ENCODE assay signal across 1 cellular context in the genomic region with DNA sequence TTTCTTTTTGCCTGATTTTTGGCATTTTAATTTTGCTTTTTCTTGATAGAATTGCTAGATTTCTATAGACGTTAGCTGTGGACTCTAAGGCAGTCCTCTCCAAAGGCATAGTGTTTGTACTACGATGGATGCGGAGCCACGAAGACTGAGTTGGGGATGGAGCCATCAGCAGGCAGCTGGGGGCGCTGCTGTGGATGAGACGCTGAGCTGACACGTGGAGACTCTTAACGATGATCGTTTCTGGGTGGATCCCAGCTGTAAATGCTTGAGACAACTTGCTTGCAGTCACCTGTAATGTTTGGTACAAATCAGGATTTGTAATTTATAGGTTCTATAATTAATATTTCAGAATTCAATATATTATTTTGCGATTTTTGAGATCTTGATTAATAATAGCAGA.
TF ChIP-seq lines count a peak whose summit lies in the region.

No MANE protein-coding gene starts in this region.

TF ChIP-seq in K562, 482 proteins besides CTCF, POLR2A, EP300 and RAD21 (continued from another document and continues in another):
- TF ChIP-seq TBP (optimal IDR thresholded peaks at IDR 0.05; ENCODE audit: low read depth, low read length) (no peak), PHB2 (IDR thresholded peaks at IDR 0.05; ENCODE audit: low read depth) (no peak), NR2C1 (IDR thresholded peaks at IDR 0.05) (no peak), NR2C1 (tag; IDR thresholded peaks at IDR 0.05) (no peak), SMARCA5 (IDR thresholded peaks at IDR 0.05) (no peak), SMARCB1 (IDR thresholded peaks at IDR 0.05; ENCODE audit: insufficient read length, low read depth) (no peak), ZBTB17 (CRISPR knock-in tag; IDR thresholded peaks at IDR 0.05) (no peak), RFX5 (IDR thresholded peaks at IDR 0.05; ENCODE audit: low read depth, low read length) (no peak), BMI1 (IDR thresholded peaks at IDR 0.05; ENCODE audit: low read length) (no peak), KAT7 (CRISPR knock-in tag; IDR thresholded peaks at IDR 0.05; ENCODE audit: borderline replicate concordance) (no peak), MBD2 (IDR thresholded peaks at IDR 0.05; ENCODE audit: borderline replicate concordance, low read depth) (no peak), CXXC5 (CRISPR knock-in tag; IDR thresholded peaks at IDR 0.05) (peak; percentile 67), ATF7 (IDR thresholded peaks at IDR 0.05) (0 out of 2 replicates have a peak, but pooled peaks have one; percentile 18), TAL1 (IDR thresholded peaks at IDR 0.05) (no peak), ZNF717 (CRISPR knock-in tag; IDR thresholded peaks at IDR 0.05) (no peak), ZNF778 (CRISPR knock-in tag; IDR thresholded peaks at IDR 0.05) (no peak), ZC3H8 (IDR thresholded peaks at IDR 0.05) (no peak), FIP1L1 (IDR thresholded peaks at IDR 0.05; ENCODE audit: low read depth, low read length, poor library complexity, severe bottlenecking) (no peak), TAF7 (tag; IDR thresholded peaks at IDR 0.05) (no peak), SRF (CRISPR knock-in tag; IDR thresholded peaks at IDR 0.05) (no peak), CHCHD3 (CRISPR knock-in tag; IDR thresholded peaks at IDR 0.05) (no peak), DIDO1 (tag; IDR thresholded peaks at IDR 0.05; ENCODE audit: low read depth) (0 out of 2 replicates have a peak, but pooled peaks have one; percentile 33), ZBTB1 (CRISPR knock-in tag; IDR thresholded peaks at IDR 0.05; ENCODE audit: borderline replicate concordance, low read depth) (no peak), FOXA3 (CRISPR knock-in tag; conservative IDR thresholded peaks at IDR 0.05 in 1 of 2, IDR thresholded peaks at IDR 0.05 in 1 of 2) (no peak), CBFA2T2 (conservative IDR thresholded peaks at IDR 0.05) (no peak), RCOR1 (IDR thresholded peaks at IDR 0.05; ENCODE audit: borderline replicate concordance in 1 of 2, low read depth in 2 of 2, low read length in 2 of 2) (peak in 1 of 2 experiments; percentile 77; a peak in 2 of 4 replicates), SIN3B (IDR thresholded peaks at IDR 0.05; ENCODE audit: low read depth) (no peak), RBM14 (IDR thresholded peaks at IDR 0.05; ENCODE audit: borderline replicate concordance, insufficient read depth, low read depth, low read length) (no peak)
- TF ChIP-seq, protein P1, sequence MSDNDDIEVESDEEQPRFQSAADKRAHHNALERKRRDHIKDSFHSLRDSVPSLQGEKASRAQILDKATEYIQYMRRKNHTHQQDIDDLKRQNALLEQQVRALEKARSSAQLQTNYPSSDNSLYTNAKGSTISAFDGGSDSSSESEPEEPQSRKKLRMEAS (CRISPR knock-in tag; IDR thresholded peaks at IDR 0.05), result peak; percentile 91
- TF ChIP-seq, protein P2, sequence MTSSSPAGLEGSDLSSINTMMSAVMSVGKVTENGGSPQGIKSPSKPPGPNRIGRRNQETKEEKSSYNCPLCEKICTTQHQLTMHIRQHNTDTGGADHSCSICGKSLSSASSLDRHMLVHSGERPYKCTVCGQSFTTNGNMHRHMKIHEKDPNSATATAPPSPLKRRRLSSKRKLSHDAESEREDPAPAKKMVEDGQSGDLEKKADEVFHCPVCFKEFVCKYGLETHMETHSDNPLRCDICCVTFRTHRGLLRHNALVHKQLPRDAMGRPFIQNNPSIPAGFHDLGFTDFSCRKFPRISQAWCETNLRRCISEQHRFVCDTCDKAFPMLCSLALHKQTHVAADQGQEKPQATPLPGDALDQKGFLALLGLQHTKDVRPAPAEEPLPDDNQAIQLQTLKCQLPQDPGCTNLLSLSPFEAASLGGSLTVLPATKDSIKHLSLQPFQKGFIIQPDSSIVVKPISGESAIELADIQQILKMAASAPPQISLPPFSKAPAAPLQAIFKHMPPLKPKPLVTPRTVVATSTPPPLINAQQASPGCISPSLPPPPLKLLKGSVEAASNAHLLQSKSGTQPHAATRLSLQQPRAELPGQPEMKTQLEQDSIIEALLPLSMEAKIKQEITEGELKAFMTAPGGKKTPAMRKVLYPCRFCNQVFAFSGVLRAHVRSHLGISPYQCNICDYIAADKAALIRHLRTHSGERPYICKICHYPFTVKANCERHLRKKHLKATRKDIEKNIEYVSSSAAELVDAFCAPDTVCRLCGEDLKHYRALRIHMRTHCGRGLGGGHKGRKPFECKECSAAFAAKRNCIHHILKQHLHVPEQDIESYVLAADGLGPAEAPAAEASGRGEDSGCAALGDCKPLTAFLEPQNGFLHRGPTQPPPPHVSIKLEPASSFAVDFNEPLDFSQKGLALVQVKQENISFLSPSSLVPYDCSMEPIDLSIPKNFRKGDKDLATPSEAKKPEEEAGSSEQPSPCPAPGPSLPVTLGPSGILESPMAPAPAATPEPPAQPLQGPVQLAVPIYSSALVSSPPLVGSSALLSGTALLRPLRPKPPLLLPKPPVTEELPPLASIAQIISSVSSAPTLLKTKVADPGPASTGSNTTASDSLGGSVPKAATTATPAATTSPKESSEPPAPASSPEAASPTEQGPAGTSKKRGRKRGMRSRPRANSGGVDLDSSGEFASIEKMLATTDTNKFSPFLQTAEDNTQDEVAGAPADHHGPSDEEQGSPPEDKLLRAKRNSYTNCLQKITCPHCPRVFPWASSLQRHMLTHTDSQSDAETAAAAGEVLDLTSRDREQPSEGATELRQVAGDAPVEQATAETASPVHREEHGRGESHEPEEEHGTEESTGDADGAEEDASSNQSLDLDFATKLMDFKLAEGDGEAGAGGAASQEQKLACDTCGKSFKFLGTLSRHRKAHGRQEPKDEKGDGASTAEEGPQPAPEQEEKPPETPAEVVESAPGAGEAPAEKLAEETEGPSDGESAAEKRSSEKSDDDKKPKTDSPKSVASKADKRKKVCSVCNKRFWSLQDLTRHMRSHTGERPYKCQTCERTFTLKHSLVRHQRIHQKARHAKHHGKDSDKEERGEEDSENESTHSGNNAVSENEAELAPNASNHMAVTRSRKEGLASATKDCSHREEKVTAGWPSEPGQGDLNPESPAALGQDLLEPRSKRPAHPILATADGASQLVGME (CRISPR knock-in tag; IDR thresholded peaks at IDR 0.05), result no peak
- TF ChIP-seq, protein P3, sequence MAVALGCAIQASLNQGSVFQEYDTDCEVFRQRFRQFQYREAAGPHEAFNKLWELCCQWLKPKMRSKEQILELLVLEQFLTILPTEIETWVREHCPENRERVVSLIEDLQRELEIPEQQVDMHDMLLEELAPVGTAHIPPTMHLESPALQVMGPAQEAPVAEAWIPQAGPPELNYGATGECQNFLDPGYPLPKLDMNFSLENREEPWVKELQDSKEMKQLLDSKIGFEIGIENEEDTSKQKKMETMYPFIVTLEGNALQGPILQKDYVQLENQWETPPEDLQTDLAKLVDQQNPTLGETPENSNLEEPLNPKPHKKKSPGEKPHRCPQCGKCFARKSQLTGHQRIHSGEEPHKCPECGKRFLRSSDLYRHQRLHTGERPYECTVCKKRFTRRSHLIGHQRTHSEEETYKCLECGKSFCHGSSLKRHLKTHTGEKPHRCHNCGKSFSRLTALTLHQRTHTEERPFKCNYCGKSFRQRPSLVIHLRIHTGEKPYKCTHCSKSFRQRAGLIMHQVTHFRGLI (CRISPR knock-in tag; IDR thresholded peaks at IDR 0.05), result no peak
- TF ChIP-seq, protein P4, sequence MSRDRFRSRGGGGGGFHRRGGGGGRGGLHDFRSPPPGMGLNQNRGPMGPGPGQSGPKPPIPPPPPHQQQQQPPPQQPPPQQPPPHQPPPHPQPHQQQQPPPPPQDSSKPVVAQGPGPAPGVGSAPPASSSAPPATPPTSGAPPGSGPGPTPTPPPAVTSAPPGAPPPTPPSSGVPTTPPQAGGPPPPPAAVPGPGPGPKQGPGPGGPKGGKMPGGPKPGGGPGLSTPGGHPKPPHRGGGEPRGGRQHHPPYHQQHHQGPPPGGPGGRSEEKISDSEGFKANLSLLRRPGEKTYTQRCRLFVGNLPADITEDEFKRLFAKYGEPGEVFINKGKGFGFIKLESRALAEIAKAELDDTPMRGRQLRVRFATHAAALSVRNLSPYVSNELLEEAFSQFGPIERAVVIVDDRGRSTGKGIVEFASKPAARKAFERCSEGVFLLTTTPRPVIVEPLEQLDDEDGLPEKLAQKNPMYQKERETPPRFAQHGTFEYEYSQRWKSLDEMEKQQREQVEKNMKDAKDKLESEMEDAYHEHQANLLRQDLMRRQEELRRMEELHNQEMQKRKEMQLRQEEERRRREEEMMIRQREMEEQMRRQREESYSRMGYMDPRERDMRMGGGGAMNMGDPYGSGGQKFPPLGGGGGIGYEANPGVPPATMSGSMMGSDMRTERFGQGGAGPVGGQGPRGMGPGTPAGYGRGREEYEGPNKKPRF (IDR thresholded peaks at IDR 0.05; ENCODE audit: low read depth, low read length), result no peak
- TF ChIP-seq, protein P5, sequence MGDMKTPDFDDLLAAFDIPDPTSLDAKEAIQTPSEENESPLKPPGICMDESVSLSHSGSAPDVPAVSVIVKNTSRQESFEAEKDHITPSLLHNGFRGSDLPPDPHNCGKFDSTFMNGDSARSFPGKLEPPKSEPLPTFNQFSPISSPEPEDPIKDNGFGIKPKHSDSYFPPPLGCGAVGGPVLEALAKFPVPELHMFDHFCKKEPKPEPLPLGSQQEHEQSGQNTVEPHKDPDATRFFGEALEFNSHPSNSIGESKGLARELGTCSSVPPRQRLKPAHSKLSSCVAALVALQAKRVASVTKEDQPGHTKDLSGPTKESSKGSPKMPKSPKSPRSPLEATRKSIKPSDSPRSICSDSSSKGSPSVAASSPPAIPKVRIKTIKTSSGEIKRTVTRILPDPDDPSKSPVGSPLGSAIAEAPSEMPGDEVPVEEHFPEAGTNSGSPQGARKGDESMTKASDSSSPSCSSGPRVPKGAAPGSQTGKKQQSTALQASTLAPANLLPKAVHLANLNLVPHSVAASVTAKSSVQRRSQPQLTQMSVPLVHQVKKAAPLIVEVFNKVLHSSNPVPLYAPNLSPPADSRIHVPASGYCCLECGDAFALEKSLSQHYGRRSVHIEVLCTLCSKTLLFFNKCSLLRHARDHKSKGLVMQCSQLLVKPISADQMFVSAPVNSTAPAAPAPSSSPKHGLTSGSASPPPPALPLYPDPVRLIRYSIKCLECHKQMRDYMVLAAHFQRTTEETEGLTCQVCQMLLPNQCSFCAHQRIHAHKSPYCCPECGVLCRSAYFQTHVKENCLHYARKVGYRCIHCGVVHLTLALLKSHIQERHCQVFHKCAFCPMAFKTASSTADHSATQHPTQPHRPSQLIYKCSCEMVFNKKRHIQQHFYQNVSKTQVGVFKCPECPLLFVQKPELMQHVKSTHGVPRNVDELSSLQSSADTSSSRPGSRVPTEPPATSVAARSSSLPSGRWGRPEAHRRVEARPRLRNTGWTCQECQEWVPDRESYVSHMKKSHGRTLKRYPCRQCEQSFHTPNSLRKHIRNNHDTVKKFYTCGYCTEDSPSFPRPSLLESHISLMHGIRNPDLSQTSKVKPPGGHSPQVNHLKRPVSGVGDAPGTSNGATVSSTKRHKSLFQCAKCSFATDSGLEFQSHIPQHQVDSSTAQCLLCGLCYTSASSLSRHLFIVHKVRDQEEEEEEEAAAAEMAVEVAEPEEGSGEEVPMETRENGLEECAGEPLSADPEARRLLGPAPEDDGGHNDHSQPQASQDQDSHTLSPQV (IDR thresholded peaks at IDR 0.05), result peak; percentile 38; the same call in 1 of the 2 replicates
- TF ChIP-seq, protein P6, sequence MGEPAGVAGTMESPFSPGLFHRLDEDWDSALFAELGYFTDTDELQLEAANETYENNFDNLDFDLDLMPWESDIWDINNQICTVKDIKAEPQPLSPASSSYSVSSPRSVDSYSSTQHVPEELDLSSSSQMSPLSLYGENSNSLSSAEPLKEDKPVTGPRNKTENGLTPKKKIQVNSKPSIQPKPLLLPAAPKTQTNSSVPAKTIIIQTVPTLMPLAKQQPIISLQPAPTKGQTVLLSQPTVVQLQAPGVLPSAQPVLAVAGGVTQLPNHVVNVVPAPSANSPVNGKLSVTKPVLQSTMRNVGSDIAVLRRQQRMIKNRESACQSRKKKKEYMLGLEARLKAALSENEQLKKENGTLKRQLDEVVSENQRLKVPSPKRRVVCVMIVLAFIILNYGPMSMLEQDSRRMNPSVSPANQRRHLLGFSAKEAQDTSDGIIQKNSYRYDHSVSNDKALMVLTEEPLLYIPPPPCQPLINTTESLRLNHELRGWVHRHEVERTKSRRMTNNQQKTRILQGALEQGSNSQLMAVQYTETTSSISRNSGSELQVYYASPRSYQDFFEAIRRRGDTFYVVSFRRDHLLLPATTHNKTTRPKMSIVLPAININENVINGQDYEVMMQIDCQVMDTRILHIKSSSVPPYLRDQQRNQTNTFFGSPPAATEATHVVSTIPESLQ (CRISPR knock-in tag; IDR thresholded peaks at IDR 0.05), result no peak
- TF ChIP-seq, protein P7, sequence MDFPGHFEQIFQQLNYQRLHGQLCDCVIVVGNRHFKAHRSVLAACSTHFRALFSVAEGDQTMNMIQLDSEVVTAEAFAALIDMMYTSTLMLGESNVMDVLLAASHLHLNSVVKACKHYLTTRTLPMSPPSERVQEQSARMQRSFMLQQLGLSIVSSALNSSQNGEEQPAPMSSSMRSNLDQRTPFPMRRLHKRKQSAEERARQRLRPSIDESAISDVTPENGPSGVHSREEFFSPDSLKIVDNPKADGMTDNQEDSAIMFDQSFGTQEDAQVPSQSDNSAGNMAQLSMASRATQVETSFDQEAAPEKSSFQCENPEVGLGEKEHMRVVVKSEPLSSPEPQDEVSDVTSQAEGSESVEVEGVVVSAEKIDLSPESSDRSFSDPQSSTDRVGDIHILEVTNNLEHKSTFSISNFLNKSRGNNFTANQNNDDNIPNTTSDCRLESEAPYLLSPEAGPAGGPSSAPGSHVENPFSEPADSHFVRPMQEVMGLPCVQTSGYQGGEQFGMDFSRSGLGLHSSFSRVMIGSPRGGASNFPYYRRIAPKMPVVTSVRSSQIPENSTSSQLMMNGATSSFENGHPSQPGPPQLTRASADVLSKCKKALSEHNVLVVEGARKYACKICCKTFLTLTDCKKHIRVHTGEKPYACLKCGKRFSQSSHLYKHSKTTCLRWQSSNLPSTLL (IDR thresholded peaks at IDR 0.05), result no peak
- TF ChIP-seq, protein P8, sequence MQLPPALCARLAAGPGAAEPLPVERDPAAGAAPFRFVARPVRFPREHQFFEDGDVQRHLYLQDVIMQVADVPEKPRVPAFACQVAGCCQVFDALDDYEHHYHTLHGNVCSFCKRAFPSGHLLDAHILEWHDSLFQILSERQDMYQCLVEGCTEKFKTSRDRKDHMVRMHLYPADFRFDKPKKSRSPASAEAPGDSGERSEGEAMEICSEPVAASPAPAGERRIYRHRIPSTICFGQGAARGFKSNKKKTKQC (CRISPR knock-in tag; IDR thresholded peaks at IDR 0.05), result no peak; the same call in 1 of the 2 replicates
- TF ChIP-seq, protein P9, sequence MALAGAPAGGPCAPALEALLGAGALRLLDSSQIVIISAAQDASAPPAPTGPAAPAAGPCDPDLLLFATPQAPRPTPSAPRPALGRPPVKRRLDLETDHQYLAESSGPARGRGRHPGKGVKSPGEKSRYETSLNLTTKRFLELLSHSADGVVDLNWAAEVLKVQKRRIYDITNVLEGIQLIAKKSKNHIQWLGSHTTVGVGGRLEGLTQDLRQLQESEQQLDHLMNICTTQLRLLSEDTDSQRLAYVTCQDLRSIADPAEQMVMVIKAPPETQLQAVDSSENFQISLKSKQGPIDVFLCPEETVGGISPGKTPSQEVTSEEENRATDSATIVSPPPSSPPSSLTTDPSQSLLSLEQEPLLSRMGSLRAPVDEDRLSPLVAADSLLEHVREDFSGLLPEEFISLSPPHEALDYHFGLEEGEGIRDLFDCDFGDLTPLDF (CRISPR knock-in tag; IDR thresholded peaks at IDR 0.05), result no peak
- TF ChIP-seq, protein P10, sequence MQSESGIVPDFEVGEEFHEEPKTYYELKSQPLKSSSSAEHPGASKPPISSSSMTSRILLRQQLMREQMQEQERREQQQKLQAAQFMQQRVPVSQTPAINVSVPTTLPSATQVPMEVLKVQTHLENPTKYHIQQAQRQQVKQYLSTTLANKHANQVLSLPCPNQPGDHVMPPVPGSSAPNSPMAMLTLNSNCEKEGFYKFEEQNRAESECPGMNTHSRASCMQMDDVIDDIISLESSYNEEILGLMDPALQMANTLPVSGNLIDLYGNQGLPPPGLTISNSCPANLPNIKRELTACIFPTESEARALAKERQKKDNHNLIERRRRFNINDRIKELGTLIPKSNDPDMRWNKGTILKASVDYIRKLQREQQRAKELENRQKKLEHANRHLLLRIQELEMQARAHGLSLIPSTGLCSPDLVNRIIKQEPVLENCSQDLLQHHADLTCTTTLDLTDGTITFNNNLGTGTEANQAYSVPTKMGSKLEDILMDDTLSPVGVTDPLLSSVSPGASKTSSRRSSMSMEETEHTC (IDR thresholded peaks at IDR 0.05), result 0 out of 2 replicates have a peak, but pooled peaks have one; percentile 18
